In the genomic region with DNA sequence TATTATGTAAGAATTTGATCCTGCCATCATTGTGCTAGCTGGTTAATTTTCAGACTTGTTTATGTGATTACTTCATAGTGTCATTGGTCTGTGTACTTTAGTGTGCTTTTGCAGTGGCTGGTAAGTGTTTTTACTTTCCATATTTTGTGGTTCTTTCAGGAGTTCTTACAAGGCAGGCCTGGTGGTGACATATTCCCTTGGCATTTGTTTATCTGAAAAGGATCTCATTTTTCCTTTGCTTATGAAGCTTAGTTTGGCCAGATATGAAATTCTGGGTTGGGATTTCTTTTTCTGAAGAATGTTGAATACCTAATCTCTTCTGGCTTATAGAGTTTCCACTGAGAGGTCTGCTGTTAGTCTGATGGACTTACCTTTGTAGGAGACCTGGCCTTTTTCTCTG, we compare ENCODE assay signal across 19 cellular contexts.
DNase-seq lines count a peak whose midpoint lies in the region; ATAC-seq and TF ChIP-seq lines count a peak whose summit lies in the region.
"Had no signal": no experiment of that assay in that cellular context is flagged by ENCODE, and none has a peak within 500 bp of the region (broad histone marks: within the 10 kb centered on the region; RNA-seq: fewer than 3 reads in every experiment).

No MANE protein-coding gene starts in this region.

- ATAC-seq in HG03280 (IDR thresholded peaks at IDR 0.05; ENCODE audit: unreplicated experiment): no peak
- no peak for ATAC-seq in HG03139 (IDR thresholded peaks at IDR 0.05; ENCODE audit: unreplicated experiment)
- ATAC-seq in stimulated activated naive CD8-positive, alpha-beta T cell treated with anti-CD3 and anti-CD28 coated beads, Interleukin-15, amount 100 ng/mL, for 72 hours: no peak

- no peak overlapping the region for H3K27ac Mint-ChIP-seq in stimulated activated naive CD8-positive, alpha-beta T cell treated with anti-CD3 and anti-CD28 coated beads, Interleukin-15, amount 100 ng/mL, for 72 hours
- H3K27ac Mint-ChIP-seq: CD4-positive, CD25-positive, alpha-beta regulatory T cell had no signal

- no peak overlapping the region for H3K4me3 ChIP-seq in AG09309 (ENCODE audit: control insufficient read depth, low read depth, low read length)

- DNase-seq in AG09309 (ENCODE audit: low read depth) (peak; percentile 17), HS-27A (ENCODE audit: low read depth) (peak; percentile 31), astrocyte of the hippocampus (ENCODE audit: low read depth, low spot score) (peak; percentile 19), fibroblast of peridontal ligament (ENCODE audit: extremely low read depth) (peak; percentile 59)
- no peak for DNase-seq in stimulated activated CD4-positive, alpha-beta T cell treated with anti-CD3 and anti-CD28 coated beads, Interleukin-1b, Interleukin-23, amount 100 ng/mL, for 48 hours
- DNase-seq in stimulated activated naive CD8-positive, alpha-beta T cell treated with anti-CD3 and anti-CD28 coated beads, Interleukin-15, amount 100 ng/mL, for 72 hours: no peak
- DNase-seq: AML-193; Calu3; CD4-positive, CD25-positive, alpha-beta regulatory T cell; GDM1; GOT3; NCI-H1436 treated with DMSO at 0.1 percent for 48 hours; NCI-H2081 treated with DMSO at 0.1 percent for 48 hours; NCI-H226; NCI-H526 treated with DMSO at 0.1 percent for 48 hours; OCI-M1; RPMI8226 had no signal

- no peaks in the 10 kb centered on the region for H3K4me1 Mint-ChIP-seq in stimulated activated naive CD8-positive, alpha-beta T cell treated with anti-CD3 and anti-CD28 coated beads, Interleukin-15, amount 100 ng/mL, for 72 hours
- H3K4me1 Mint-ChIP-seq: CD4-positive, CD25-positive, alpha-beta regulatory T cell had no signal

- H3K27me3 Mint-ChIP-seq in stimulated activated naive CD8-positive, alpha-beta T cell treated with anti-CD3 and anti-CD28 coated beads, Interleukin-15, amount 100 ng/mL, for 72 hours: no peaks in the 10 kb centered on the region
- H3K27me3 Mint-ChIP-seq: CD4-positive, CD25-positive, alpha-beta regulatory T cell had no signal

- H3K9me3 Mint-ChIP-seq in stimulated activated naive CD8-positive, alpha-beta T cell treated with anti-CD3 and anti-CD28 coated beads, Interleukin-15, amount 100 ng/mL, for 72 hours: peaks cover 7 to 27% of the 10 kb centered on the region in 2 donors

- no peak overlapping the region for H3K4me3 Mint-ChIP-seq in stimulated activated naive CD8-positive, alpha-beta T cell treated with anti-CD3 and anti-CD28 coated beads, Interleukin-15, amount 100 ng/mL, for 72 hours
- H3K4me3 Mint-ChIP-seq: CD4-positive, CD25-positive, alpha-beta regulatory T cell had no signal

- no peak for TF ChIP-seq CTCF in AG09309 (IDR thresholded peaks at IDR 0.05; ENCODE audit: control insufficient read depth, insufficient read depth, low read depth, low read length, missing control alignments)

Comparison
In these comparisons a context has a peak if more than half of its experiments do, and no peak if none do; other contexts are left out.
1. DNase-seq: peak in AG09309 (single experiment), HS-27A (single experiment), astrocyte of the hippocampus (single experiment) and fibroblast of peridontal ligament (single experiment); none in stimulated activated CD4-positive, alpha-beta T cell treated with anti-CD3 and anti-CD28 coated beads, Interleukin-1b, Interleukin-23, amount 100 ng/mL, for 48 hours (single experiment) and stimulated activated naive CD8-positive, alpha-beta T cell treated with anti-CD3 and anti-CD28 coated beads, Interleukin-15, amount 100 ng/mL, for 72 hours (0 of 2).